Comparison of ENCODE assay signal across 27 cellular contexts in the genomic region with DNA sequence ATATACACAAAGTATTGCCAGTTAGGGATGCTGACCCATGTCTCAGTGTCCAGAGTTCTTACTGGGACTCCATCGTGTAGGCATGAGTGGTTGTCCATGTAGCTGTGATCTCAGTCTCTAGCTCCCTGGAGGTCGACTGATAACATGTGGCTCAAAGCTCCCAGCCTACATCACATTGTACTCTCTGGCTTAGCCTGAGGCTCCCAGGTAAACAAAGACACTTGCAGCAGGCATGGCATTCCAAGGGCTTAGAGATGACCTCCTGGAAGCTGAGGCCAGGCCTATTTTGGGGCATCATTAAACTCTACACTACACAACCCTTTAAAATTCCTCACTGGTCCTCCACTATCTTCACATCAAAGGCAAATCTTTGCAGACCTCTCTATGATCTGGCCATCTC.
"Had no signal": no experiment of that assay in that cellular context is flagged by ENCODE, and none has a peak within 500 bp of the region (broad histone marks: within the 10 kb centered on the region; RNA-seq: fewer than 3 reads in every experiment).

No MANE protein-coding gene starts in this region.

- DNase-seq: stimulated activated CD4-positive, alpha-beta T cell treated with anti-CD3 and anti-CD28 coated beads, Interleukin-1b, Interleukin-23, amount 100 ng/mL, for 48 hours; stimulated activated CD4-positive, alpha-beta T cell treated with anti-CD3 and anti-CD28 coated beads, Interleukin-2, amount 100 ng/mL, for 24 hours; stimulated activated CD4-positive, alpha-beta T cell treated with anti-CD3 and anti-CD28 coated beads, Interleukin-4, amount 100 ng/mL, for 24 hours; stimulated activated CD4-positive, alpha-beta T cell treated with anti-CD3 and anti-CD28 coated beads, Interleukin-4, amount 100 ng/mL, for 4 hours; stimulated activated CD8-positive, alpha-beta memory T cell treated with anti-CD3 and anti-CD28 coated beads, Interleukin-4, amount 100 ng/mL, for 48 hours; stimulated activated naive B cell treated with anti-CD40 and anti-IgM and Interleukin-4, amounts not matched to agents 10 μg/mL and 1 μg/mL and 100 μg/mL, for 72 hours; stimulated activated naive CD4-positive, alpha-beta T cell; stimulated activated naive CD4-positive, alpha-beta T cell treated with Interleukin-2 at 50 U/mL for 16 hours; stimulated activated naive CD8-positive, alpha-beta T cell treated with anti-CD3 and anti-CD28 coated beads, Interleukin-15, amount 100 ng/mL, for 72 hours; stimulated activated naive CD8-positive, alpha-beta T cell treated with anti-CD3 and anti-CD28 coated beads, Interleukin-15, Interleukin-2, amounts not matched to agents 100 U/mL and 50 U/mL, for 24 hours; stomach; substantia nigra; testis; thyroid gland; tibial artery; transverse colon; trophoblast cell; upper lobe of left lung; upper lobe of right lung had no signal

- H3K4me3 Mint-ChIP-seq: stimulated activated effector memory CD8-positive, alpha-beta T cell treated with anti-CD3 and anti-CD28 coated beads, Interleukin-12 subunit alpha, Interleukin-12 subunit beta, amount 100 ng/mL, for 72 hours; stimulated activated memory B cell treated with anti-CD40 and anti-IgM and Interleukin-4, amounts not matched to agents 10 μg/mL and 1 μg/mL and 100 μg/mL, for 72 hours; stimulated activated naive B cell treated with anti-CD40 and anti-IgM and Interleukin-4, amounts not matched to agents 10 μg/mL and 1 μg/mL and 100 μg/mL, for 72 hours; stimulated activated naive CD8-positive, alpha-beta T cell treated with anti-CD3 and anti-CD28 coated beads, Interleukin-15, amount 100 ng/mL, for 72 hours; stimulated activated naive CD8-positive, alpha-beta T cell treated with anti-CD3 and anti-CD28 coated beads, Interleukin-15, Interleukin-2, amounts not matched to agents 100 ng/mL and 50 ng/mL, for 24 hours; type B pancreatic cell had no signal

- H3K27ac Mint-ChIP-seq: stimulated activated effector memory CD8-positive, alpha-beta T cell treated with anti-CD3 and anti-CD28 coated beads, Interleukin-12 subunit alpha, Interleukin-12 subunit beta, amount 100 ng/mL, for 72 hours; stimulated activated memory B cell treated with anti-CD40 and anti-IgM and Interleukin-4, amounts not matched to agents 10 μg/mL and 1 μg/mL and 100 μg/mL, for 72 hours; stimulated activated naive B cell treated with anti-CD40 and anti-IgM and Interleukin-4, amounts not matched to agents 10 μg/mL and 1 μg/mL and 100 μg/mL, for 72 hours; stimulated activated naive CD8-positive, alpha-beta T cell treated with anti-CD3 and anti-CD28 coated beads, Interleukin-15, amount 100 ng/mL, for 72 hours; stimulated activated naive CD8-positive, alpha-beta T cell treated with anti-CD3 and anti-CD28 coated beads, Interleukin-15, Interleukin-2, amounts not matched to agents 100 ng/mL and 50 ng/mL, for 24 hours; type B pancreatic cell had no signal

- H3K27me3 Mint-ChIP-seq: stimulated activated memory B cell treated with anti-CD40 and anti-IgM and Interleukin-4, amounts not matched to agents 10 μg/mL and 1 μg/mL and 100 μg/mL, for 72 hours; stimulated activated naive CD8-positive, alpha-beta T cell treated with anti-CD3 and anti-CD28 coated beads, Interleukin-15, amount 100 ng/mL, for 72 hours; stimulated activated naive CD8-positive, alpha-beta T cell treated with anti-CD3 and anti-CD28 coated beads, Interleukin-15, Interleukin-2, amounts not matched to agents 100 ng/mL and 50 ng/mL, for 24 hours; type B pancreatic cell had no signal

- H3K36me3 Mint-ChIP-seq: stimulated activated effector memory CD8-positive, alpha-beta T cell treated with anti-CD3 and anti-CD28 coated beads, Interleukin-12 subunit alpha, Interleukin-12 subunit beta, amount 100 ng/mL, for 72 hours; stimulated activated memory B cell treated with anti-CD40 and anti-IgM and Interleukin-4, amounts not matched to agents 10 μg/mL and 1 μg/mL and 100 μg/mL, for 72 hours; stimulated activated naive B cell treated with anti-CD40 and anti-IgM and Interleukin-4, amounts not matched to agents 10 μg/mL and 1 μg/mL and 100 μg/mL, for 72 hours; type B pancreatic cell had no signal

- H3K4me1 Mint-ChIP-seq: stimulated activated effector memory CD8-positive, alpha-beta T cell treated with anti-CD3 and anti-CD28 coated beads, Interleukin-12 subunit alpha, Interleukin-12 subunit beta, amount 100 ng/mL, for 72 hours; stimulated activated memory B cell treated with anti-CD40 and anti-IgM and Interleukin-4, amounts not matched to agents 10 μg/mL and 1 μg/mL and 100 μg/mL, for 72 hours; stimulated activated naive B cell treated with anti-CD40 and anti-IgM and Interleukin-4, amounts not matched to agents 10 μg/mL and 1 μg/mL and 100 μg/mL, for 72 hours; stimulated activated naive CD8-positive, alpha-beta T cell treated with anti-CD3 and anti-CD28 coated beads, Interleukin-15, amount 100 ng/mL, for 72 hours had no signal

- H3K27me3 ChIP-seq: stomach, suprapubic skin, testis, thyroid gland, tibial artery, tibial nerve, transverse colon, upper lobe of left lung, upper lobe of right lung, vagina had no signal

- H3K27ac ChIP-seq: stomach, suprapubic skin, testis, thoracic aorta, thyroid gland, tibial artery, tibial nerve, transverse colon, upper lobe of left lung, upper lobe of right lung, vagina had no signal

- H3K9me3 Mint-ChIP-seq: stimulated activated memory B cell treated with anti-CD40 and anti-IgM and Interleukin-4, amounts not matched to agents 10 μg/mL and 1 μg/mL and 100 μg/mL, for 72 hours; stimulated activated naive CD8-positive, alpha-beta T cell treated with anti-CD3 and anti-CD28 coated beads, Interleukin-15, Interleukin-2, amounts not matched to agents 100 ng/mL and 50 ng/mL, for 24 hours; type B pancreatic cell had no signal

- H3K9me3 ChIP-seq: stomach, suprapubic skin, testis, thoracic aorta, thyroid gland, tibial artery, tibial nerve, transverse colon, upper lobe of left lung, upper lobe of right lung, vagina had no signal

- H3K4me3 ChIP-seq: stomach, suprapubic skin, testis, thoracic aorta, thyroid gland, tibial artery, tibial nerve, transverse colon, upper lobe of left lung, upper lobe of right lung, vagina had no signal

- H3K4me1 ChIP-seq: stomach, suprapubic skin, testis, thyroid gland, tibial artery, tibial nerve, transverse colon, upper lobe of left lung, upper lobe of right lung, vagina had no signal

- H3K36me3 ChIP-seq: stomach, suprapubic skin, thoracic aorta, thyroid gland, tibial artery, tibial nerve, transverse colon, upper lobe of left lung, upper lobe of right lung, vagina had no signal
